ENCODE assay signal across 8 cellular contexts in genomic region chr6:26156850-26157149, GRCh38.
DNase-seq lines count a peak whose midpoint lies in the region; ATAC-seq and TF ChIP-seq lines count a peak whose summit lies in the region.

No MANE protein-coding gene starts in this region.

- H3K9ac ChIP-seq in MM.1S (ENCODE audit: low read length) (peak overlapping the region; percentile 96), duodenal mucosa (ENCODE audit: low read depth in 1 of 2, low read length in 2 of 2) (peak overlapping the region; percentile 86 to 95)

- peaks cover 29 to 43% (median 39%) of the 10 kb centered on the region in 3 donors for H3K4me1 Mint-ChIP-seq in naive B cell

- H4K20me1 ChIP-seq in MM.1S (ENCODE audit: insufficient read depth, low read length): no peaks in the 10 kb centered on the region

- ATAC-seq in naive B cell (ENCODE audit: low read depth in 2 of 2): peak; percentile 2 to 7
- ATAC-seq in HG03280 (IDR thresholded peaks at IDR 0.05; ENCODE audit: unreplicated experiment): no peak
- ATAC-seq in GM18870 (IDR thresholded peaks at IDR 0.05; ENCODE audit: unreplicated experiment): no peak

- H3K27ac ChIP-seq in MM.1S (ENCODE audit: low read length): peak overlapping the region; percentile 97
- H3K27ac ChIP-seq in duodenal mucosa (ENCODE audit: low read depth, low read length): peak overlapping the region; percentile 96

- H2AFZ ChIP-seq in MM.1S (ENCODE audit: low read length): no peak overlapping the region

- no peaks in the 10 kb centered on the region for H3K9me3 ChIP-seq in MM.1S (replicated peaks; ENCODE audit: insufficient read depth, low read length)
- H3K9me3 ChIP-seq in duodenal mucosa (ENCODE audit: control insufficient read depth in 1 of 2, low read length in 2 of 2): no peaks in the 10 kb centered on the region

- TF ChIP-seq CTCF in GM06990 (IDR thresholded peaks at IDR 0.05; ENCODE audit: insufficient read depth, low read length, poor library complexity, severe bottlenecking) (no peak), MM.1S (IDR thresholded peaks at IDR 0.05; ENCODE audit: low read length) (no peak)

- peaks cover 39% of the 10 kb centered on the region for H3F3A ChIP-seq in MM.1S (ENCODE audit: insufficient read depth, low read length)

- peak overlapping the region; percentile 75 for H3K4me3 ChIP-seq in GM06990 (replicated peaks; ENCODE audit: low read depth, low read length)
- peak overlapping the region; percentile 66 for H3K4me3 ChIP-seq in MM.1S (ENCODE audit: low read length)
- peak overlapping the region; percentile 81 to 85 for H3K4me3 ChIP-seq in duodenal mucosa (ENCODE audit: low read depth in 1 of 2, low read length in 2 of 2)

- H3K4me1 ChIP-seq in MM.1S (ENCODE audit: low read length) (peaks cover 7% of the 10 kb centered on the region), duodenal mucosa (ENCODE audit: control insufficient read depth in 1 of 2, insufficient read depth in 2 of 2, low read length in 2 of 2) (peaks cover 10 to 13% of the 10 kb centered on the region in 2 donors)

- H3K9me2 ChIP-seq in MM.1S (replicated peaks; ENCODE audit: insufficient read depth, low read length): no peaks in the 10 kb centered on the region

- H3K36me3 ChIP-seq in GM06990 (ENCODE audit: control insufficient read depth, insufficient read depth, low read length) (no peaks in the 10 kb centered on the region), MM.1S (replicated peaks; ENCODE audit: insufficient read depth, low read length) (no peaks in the 10 kb centered on the region), duodenal mucosa (ENCODE audit: control insufficient read depth in 1 of 2, insufficient read depth in 2 of 2, low read length in 2 of 2) (no peaks in the 10 kb centered on the region)

- peaks cover 7% of the 10 kb centered on the region; the same call in 1 of the 2 replicates for H3K79me2 ChIP-seq in MM.1S (ENCODE audit: low read length)

- peaks cover 0 to 5% of the 10 kb centered on the region in 2 donors for H3K36me3 Mint-ChIP-seq in naive B cell

- DNase-seq in GM06990 (ENCODE audit: extremely low read depth, insufficient read length) (no peak), MM.1S (no peak), naive B cell (no peak), A172 (ENCODE audit: low spot score) (no peak), NAMALWA (ENCODE audit: low spot score) (no peak)

- H3K27ac Mint-ChIP-seq in naive B cell: peak overlapping the region; percentile 95 to 99 (median 96)

- peak overlapping the region; percentile 85 to 100 (median 96) for H3K4me3 Mint-ChIP-seq in naive B cell

- H3K27me3 Mint-ChIP-seq in naive B cell: no peaks in the 10 kb centered on the region

- H3K4me2 ChIP-seq in MM.1S (ENCODE audit: low read depth, low read length): peak overlapping the region; percentile 68

- H3K27me3 ChIP-seq in GM06990 (replicated peaks; ENCODE audit: control insufficient read depth, insufficient read depth, low read length): no peaks in the 10 kb centered on the region
- H3K27me3 ChIP-seq in MM.1S (replicated peaks; ENCODE audit: insufficient read depth, low read length): no peaks in the 10 kb centered on the region
- H3K27me3 ChIP-seq in duodenal mucosa (ENCODE audit: control insufficient read depth in 1 of 2, insufficient read depth in 2 of 2, low read length in 2 of 2): no peaks in the 10 kb centered on the region

- H3K9me3 Mint-ChIP-seq in naive B cell: peaks cover 0 to 2% (median 0%) of the 10 kb centered on the region in 7 donors

Comparison
In these comparisons a context has a peak if more than half of its experiments do, and no peak if none do; other contexts are left out.
1. ATAC-seq: peak in naive B cell (2 of 2); none in HG03280 (single experiment) and GM18870 (single experiment).
2. Peak in every context shown above with its lines, with median percentiles within 50 percentile points of each other: H3K4me3 ChIP-seq.